In genomic region chr12:53334822-53335221, GRCh38 we compare ENCODE assay signal across 16 cellular contexts. TPM values are rescaled to one million over a fixed set of nuclear protein-coding genes. Genes with fewer than 3 reads are reported as not detected.
DNase-seq lines count a peak whose midpoint lies in the region; ATAC-seq, FAIRE-seq and TF ChIP-seq lines count a peak whose summit lies in the region.
"Had no signal": no experiment of that assay in that cellular context is flagged by ENCODE, and none has a peak within 500 bp of the region (broad histone marks: within the 10 kb centered on the region; RNA-seq: fewer than 3 reads in every experiment).

No MANE protein-coding gene starts in this region.

- H4K5ac ChIP-seq in mesendoderm (ENCODE audit: low read length): no peak overlapping the region

- in situ Hi-C loops in K562 (cut with MboI): no loop called here

- WGBS in K562 (ENCODE audit: insufficient coverage, low coverage, missing lambda C conversion rate): 65% methylated on average over 5 of the region's 8 CpGs
- no CpG with 5 or more reads among the region's 8 CpGs for WGBS in mesendoderm (ENCODE audit: extremely low coverage, insufficient coverage, low lambda C conversion rate)

- H2AFZ ChIP-seq in K562 (ENCODE audit: low read depth, low read length) (no peak overlapping the region), osteoblast (ENCODE audit: low read length) (no peak overlapping the region)

- DNase-seq in K562 (ENCODE audit: extremely low read depth in 1 of 4, low spot score in 3 of 4) (no peak), mesendoderm (no peak), osteoblast (ENCODE audit: insufficient read length, low spot score, missing footprints) (peak; percentile 29), NCI-H510A (lab: John Stamatoyannopoulos, UW) (no peak)
- no peak for DNase-seq in naive thymus-derived CD4-positive, alpha-beta T cell
- DNase-seq: C1 segment of cervical spinal cord; Calu3; CD4-positive, alpha-beta T cell; DMS 273 treated with DMSO at 0.1 percent for 48 hours; GOT3; H9 had no signal

- H3K36me3 ChIP-seq in K562 (ENCODE audit: control insufficient read depth, insufficient read depth, low read length) (no peaks in the 10 kb centered on the region), mesendoderm (ENCODE audit: control insufficient read depth, insufficient read depth, low read length) (no peaks in the 10 kb centered on the region), osteoblast (ENCODE audit: insufficient read depth, low read length) (no peaks in the 10 kb centered on the region)
- H3K36me3 ChIP-seq in naive thymus-derived CD4-positive, alpha-beta T cell (ENCODE audit: control insufficient read depth in 2 of 3, insufficient read depth in 3 of 3, low read length in 3 of 3): no peaks in the 10 kb centered on the region

- H2BK15ac ChIP-seq in mesendoderm (replicated peaks; ENCODE audit: low read depth): no peak overlapping the region

- H3K79me1 ChIP-seq in mesendoderm (ENCODE audit: low read length): no peaks in the 10 kb centered on the region

- no peaks in the 10 kb centered on the region for H3K27me3 ChIP-seq in K562 (ENCODE audit: control insufficient read depth in 2 of 2, insufficient read depth in 2 of 2, low read length in 2 of 2)
- H3K27me3 ChIP-seq in mesendoderm (ENCODE audit: insufficient read depth, low read length, poor library complexity): no peaks in the 10 kb centered on the region
- peaks cover 64% of the 10 kb centered on the region for H3K27me3 ChIP-seq in osteoblast (ENCODE audit: insufficient read depth, low read length)
- peaks cover 5 to 8% of the 10 kb centered on the region in 2 donors for H3K27me3 ChIP-seq in naive thymus-derived CD4-positive, alpha-beta T cell (ENCODE audit: control insufficient read depth in 2 of 2, insufficient read depth in 2 of 2, low read length in 2 of 2)

- H3K23ac ChIP-seq in mesendoderm (ENCODE audit: low read length): no peak overlapping the region

- no peaks in the 10 kb centered on the region for H3K9me1 ChIP-seq in K562 (ENCODE audit: control insufficient read depth, insufficient read depth, low read length)

- TF ChIP-seq EP300 in K562 (IDR thresholded peaks at IDR 0.05; ENCODE audit: low read length): no peak

- ATAC-seq in K562 (no peak), GM21825 (IDR thresholded peaks at IDR 0.05; ENCODE audit: unreplicated experiment) (no peak)
- no peak for ATAC-seq in naive thymus-derived CD4-positive, alpha-beta T cell

- no peak overlapping the region for H3K4ac ChIP-seq in mesendoderm (ENCODE audit: low read depth, low read length)

- H4K8ac ChIP-seq in mesendoderm (ENCODE audit: low read depth, low read length): no peak overlapping the region

- H4K20me1 ChIP-seq in K562 (replicated peaks; ENCODE audit: control insufficient read depth, insufficient read depth, low read length) (no peaks in the 10 kb centered on the region), osteoblast (ENCODE audit: insufficient read depth, low read length) (no peaks in the 10 kb centered on the region)

- FAIRE-seq in K562 (lab: Jason Lieb, UNC): no peak
- FAIRE-seq: A549 had no signal

- H3K36me3 Mint-ChIP-seq in naive thymus-derived CD4-positive, alpha-beta T cell: peaks cover 0 to 8% (median 0%) of the 10 kb centered on the region in 5 donors
- H3K36me3 Mint-ChIP-seq: IgD-negative memory B cell had no signal

- peaks cover 0 to 1% (median 0%) of the 10 kb centered on the region in 11 donors for H3K9me3 Mint-ChIP-seq in naive thymus-derived CD4-positive, alpha-beta T cell
- H3K9me3 Mint-ChIP-seq: CD4-positive, alpha-beta T cell; H9; IgD-negative memory B cell had no signal

- POLR2A ChIA-PET in K562 (lab: Yijun Ruan, JAX): interaction anchor here (0.6 to 2.0 kb wide), 6 partner anchors 9 to 176 kb away, joined by 3 to 12 read pairs (median 4); partner anchors contain the start of genes AAAS and TARBP2
- POLR2A ChIA-PET in naive thymus-derived CD4-positive, alpha-beta T cell (lab: Charles Lee): interaction anchor here (0.6 to 1.4 kb wide), 3 partner anchors 9 to 64 kb away, joined by 3 to 5 read pairs (median 4); no protein-coding TSS in a partner anchor

- peaks cover 5 to 18% (median 8%) of the 10 kb centered on the region in 7 donors for H3K4me1 Mint-ChIP-seq in naive thymus-derived CD4-positive, alpha-beta T cell

- H2BK120ac ChIP-seq in mesendoderm (ENCODE audit: low read depth, low read length): no peak overlapping the region

- CTCF ChIA-PET in K562 (lab: Yijun Ruan, JAX; ENCODE audit: low intra/inter-chr PET ratio): interaction anchor here (0.6 kb wide), 1 partner anchor 9 kb away, joined by 4 read pairs; no protein-coding TSS in a partner anchor
- CTCF ChIA-PET in naive thymus-derived CD4-positive, alpha-beta T cell (lab: Charles Lee): interaction anchor here (0.6 to 1.3 kb wide), 4 partner anchors 8 to 86 kb away, joined by 3 to 5 read pairs (median 3); no protein-coding TSS in a partner anchor

- no peak overlapping the region for H3K18ac ChIP-seq in mesendoderm (ENCODE audit: low read length)

- peak overlapping the region in 1 of 9 donors; percentile 31 for H3K27ac Mint-ChIP-seq in naive thymus-derived CD4-positive, alpha-beta T cell
- H3K27ac Mint-ChIP-seq: CD4-positive, alpha-beta T cell; H9 had no signal

- H2BK5ac ChIP-seq in mesendoderm (ENCODE audit: low read length): no peak overlapping the region

- H3K79me2 ChIP-seq in K562 (ENCODE audit: control insufficient read depth, insufficient read depth, low read length) (no peaks in the 10 kb centered on the region), mesendoderm (ENCODE audit: control insufficient read depth, insufficient read depth, low read length) (no peaks in the 10 kb centered on the region), osteoblast (ENCODE audit: insufficient read depth, low read length) (no peaks in the 10 kb centered on the region)

- H3K4me3 ChIP-seq in K562 (no peak overlapping the region), mesendoderm (ENCODE audit: low read length) (no peak overlapping the region), osteoblast (ENCODE audit: insufficient read depth, low read length) (no peak overlapping the region)
- H3K4me3 ChIP-seq in naive thymus-derived CD4-positive, alpha-beta T cell (ENCODE audit: low read length): no peak overlapping the region
- H3K4me3 ChIP-seq: A549 had no signal

- no peak overlapping the region for H2AK5ac ChIP-seq in mesendoderm (ENCODE audit: low read length)

- intact Hi-C loops in K562 (cut with micrococcal nuclease): no loop called here
- intact Hi-C loops in naive thymus-derived CD4-positive, alpha-beta T cell (cut with micrococcal nuclease): no loop called here

- H3K9ac ChIP-seq in K562 (ENCODE audit: insufficient read depth in 1 of 2, low read depth in 2 of 2, low read length in 2 of 2): peak overlapping the region in 1 of 2 experiments; percentile 48; a peak in 2 of 4 replicates
- no peak overlapping the region for H3K9ac ChIP-seq in mesendoderm (ENCODE audit: low read length)

- TF ChIP-seq CTCF in K562 (IDR thresholded peaks at IDR 0.05 in 2 of 3, conservative IDR thresholded peaks at IDR 0.05 in 1 of 3; ENCODE audit: insufficient read depth in 2 of 3, low read depth in 1 of 3, low read length in 3 of 3) (no peak), osteoblast (IDR thresholded peaks at IDR 0.05; ENCODE audit: extremely low read depth, low read depth, low read length) (no peak)

- BruUV-seq in K562 (replicated peaks; lab: Mats Ljungman, UMichigan): no TSS peak

- no peak overlapping the region for H3K27ac ChIP-seq in K562 (ENCODE audit: extremely low read depth, low read depth, low read length)
- no peak overlapping the region for H3K27ac ChIP-seq in mesendoderm (ENCODE audit: low read depth, low read length)
- no peak overlapping the region for H3K27ac ChIP-seq in osteoblast (ENCODE audit: low read depth, low read length)
- H3K27ac ChIP-seq in naive thymus-derived CD4-positive, alpha-beta T cell (ENCODE audit: low read depth, low read length): no peak overlapping the region
- H3K27ac ChIP-seq: A549 had no signal

- H3K9me3 ChIP-seq in K562 (replicated peaks; ENCODE audit: control insufficient read depth, insufficient read depth, low read depth, low read length) (no peaks in the 10 kb centered on the region), osteoblast (ENCODE audit: low read depth, low read length) (no peaks in the 10 kb centered on the region)
- H3K9me3 ChIP-seq in naive thymus-derived CD4-positive, alpha-beta T cell (ENCODE audit: control insufficient read depth in 2 of 3, low read length in 3 of 3): no peaks in the 10 kb centered on the region
- H3K9me3 ChIP-seq: A549 had no signal

- peaks cover 26 to 57% (median 40%) of the 10 kb centered on the region in 5 donors for H3K27me3 Mint-ChIP-seq in naive thymus-derived CD4-positive, alpha-beta T cell

- H3K56ac ChIP-seq in mesendoderm (ENCODE audit: low read length): peak overlapping the region; percentile 47

- H3K4me2 ChIP-seq in K562 (ENCODE audit: insufficient read depth, low read length): no peak overlapping the region
- H3K4me2 ChIP-seq in mesendoderm (ENCODE audit: low read length): no peak overlapping the region
- no peak overlapping the region for H3K4me2 ChIP-seq in osteoblast (ENCODE audit: insufficient read depth, low read length)
- H3K4me2 ChIP-seq: A549 had no signal

- TF ChIP-seq POLR2A in K562 (conservative IDR thresholded peaks at IDR 0.05): no peak

- H3K4me3 Mint-ChIP-seq in naive thymus-derived CD4-positive, alpha-beta T cell: no peak overlapping the region
- H3K4me3 Mint-ChIP-seq: CD4-positive, alpha-beta T cell; H9; IgD-negative memory B cell had no signal

- TF ChIP-seq RAD21 in K562 (CRISPR knock-in tag; conservative IDR thresholded peaks at IDR 0.05 in 1 of 2, IDR thresholded peaks at IDR 0.05 in 1 of 2): no peak

- H3K4me1 ChIP-seq in K562 (replicated peaks in 1 of 2; ENCODE audit: control insufficient read depth in 2 of 2, insufficient read depth in 2 of 2, low read length in 2 of 2) (peaks cover 17 to 31% of the 10 kb centered on the region in 2 experiments), mesendoderm (ENCODE audit: control insufficient read depth, low read depth, low read length) (peaks cover 13% of the 10 kb centered on the region), osteoblast (ENCODE audit: insufficient read depth, low read length) (no peaks in the 10 kb centered on the region)
- H3K4me1 ChIP-seq in naive thymus-derived CD4-positive, alpha-beta T cell (ENCODE audit: control insufficient read depth in 2 of 2, insufficient read depth in 2 of 2, low read length in 2 of 2): no peaks in the 10 kb centered on the region
- H3K4me1 ChIP-seq: A549 had no signal

RNA-seq across cellular contexts. Expression of gene SP7, which starts 1.3 kb away (rescaled TPM):
- not detected in 2 replicates for total RNA-seq in K562 (2011; cell fraction: chromatin; rRNA removed; ENCODE audit: low replicate concordance)
- total RNA-seq in K562 (2011; cell fraction: nucleolus; rRNA removed): not detected in 2 replicates
- not detected in 2 replicates for total RNA-seq in K562 (2011; cell fraction: nucleoplasm; rRNA removed)
- total RNA-seq in K562 (2014; rRNA removed) (not detected in 2 replicates), K562 (2014; rRNA removed; fragmentation: Illumina TruSeq; extraction: Trizol) (not detected in 2 replicates), K562 (2015; rRNA removed; fragmentation: Illumina TruSeq; extraction: Trizol) (not detected in 2 replicates), K562 (2021) (not detected in 2 replicates), osteoblast (not detected in 2 replicates)
- polyA plus RNA-seq in K562 (2011; rRNA removed) (0.03 and 0.04 TPM in 2 replicates), K562 (2014; fragmentation: Illumina TruSeq; extraction: Trizol) (not detected in 2 replicates), K562 (2014; fragmentation: Nextera tagmentation; extraction: Ambion mirVana) (not detected), K562 (2014; rRNA removed) (not detected in 2 replicates)
- 0.04 TPM in 1 of 2 replicates, not detected in the other for polyA plus RNA-seq in K562 (2011; cell fraction: cytosol; rRNA removed)
- 0.04 TPM in 1 of 2 replicates, not detected in the other for polyA plus RNA-seq in K562 (2011; cell fraction: nucleus; rRNA removed)
- polyA plus RNA-seq in K562 (2012): 0.04 and 0.07 TPM in 2 replicates
- polyA minus RNA-seq in K562 (2011; rRNA and poly(A)+ RNA removed): not detected in 2 replicates
- polyA minus RNA-seq in K562 (2011; cell fraction: cytosol; rRNA and poly(A)+ RNA removed): not detected in 2 replicates
- polyA minus RNA-seq in K562 (2011; cell fraction: nucleus; rRNA and poly(A)+ RNA removed): not detected in 2 replicates
- 0.10 TPM for polyA plus RNA-seq in mesendoderm (2013, experiment 1 of 2)
- polyA plus RNA-seq in mesendoderm (2013, experiment 2 of 2): 0.04 TPM
- total RNA-seq in naive thymus-derived CD4-positive, alpha-beta T cell: not detected
- polyA plus RNA-seq in naive thymus-derived CD4-positive, alpha-beta T cell: under 1 TPM; 0.13 to 0.18 TPM
- total RNA-seq: Calu3, Daoy, H9, HT-29 had no signal
- polyA plus RNA-seq: IgD-negative memory B cell had no signal

RNA-seq across cellular contexts. Expression of gene AAAS, which starts 13.4 kb away (rescaled TPM):
- 123 and 253 TPM in 2 replicates for total RNA-seq in K562 (2011; cell fraction: chromatin; rRNA removed; ENCODE audit: low replicate concordance)
- 149 and 151 TPM in 2 replicates for total RNA-seq in K562 (2011; cell fraction: nucleolus; rRNA removed)
- 129 and 138 TPM in 2 replicates for total RNA-seq in K562 (2011; cell fraction: nucleoplasm; rRNA removed)
- 81.8 and 106 TPM in 2 replicates for total RNA-seq in K562 (2014; rRNA removed)
- 45.1 and 51.9 TPM in 2 replicates for total RNA-seq in K562 (2014; rRNA removed; fragmentation: Illumina TruSeq; extraction: Trizol)
- 79.8 and 81.1 TPM in 2 replicates for total RNA-seq in K562 (2015; rRNA removed; fragmentation: Illumina TruSeq; extraction: Trizol)
- 103 and 106 TPM in 2 replicates for total RNA-seq in K562 (2021)
- 80.5 and 110 TPM in 2 replicates for polyA plus RNA-seq in K562 (2011; rRNA removed)
- 148 and 158 TPM in 2 replicates for polyA plus RNA-seq in K562 (2011; cell fraction: cytosol; rRNA removed)
- 427 and 439 TPM in 2 replicates for polyA plus RNA-seq in K562 (2011; cell fraction: nucleus; rRNA removed)
- polyA plus RNA-seq in K562 (2012): 85.9 and 108 TPM in 2 replicates
- 99.6 and 119 TPM in 2 replicates for polyA plus RNA-seq in K562 (2014; fragmentation: Illumina TruSeq; extraction: Trizol)
- polyA plus RNA-seq in K562 (2014; fragmentation: Nextera tagmentation; extraction: Ambion mirVana): 100 to 1,000 TPM; 124 to 157 TPM
- polyA plus RNA-seq in K562 (2014; rRNA removed): 95.9 and 103 TPM in 2 replicates
- 91.3 and 115 TPM in 2 replicates for polyA minus RNA-seq in K562 (2011; rRNA and poly(A)+ RNA removed)
- polyA minus RNA-seq in K562 (2011; cell fraction: cytosol; rRNA and poly(A)+ RNA removed): 75.9 and 85.9 TPM in 2 replicates
- 62.5 and 105 TPM in 2 replicates for polyA minus RNA-seq in K562 (2011; cell fraction: nucleus; rRNA and poly(A)+ RNA removed)
- 45.2 TPM for polyA plus RNA-seq in mesendoderm (2013, experiment 1 of 2)
- polyA plus RNA-seq in mesendoderm (2013, experiment 2 of 2): 44.8 TPM
- total RNA-seq in osteoblast: 37.4 and 39.8 TPM in 2 replicates
- total RNA-seq in naive thymus-derived CD4-positive, alpha-beta T cell: 10 to 100 TPM; 35.4 to 73.5 (median 69.0) TPM
- polyA plus RNA-seq in naive thymus-derived CD4-positive, alpha-beta T cell: 10 to 100 TPM; 45.9 to 58.2 TPM

RNA-seq across cellular contexts. Expression of gene MYG1, which starts 35.3 kb away (rescaled TPM):
- total RNA-seq in K562 (2011; cell fraction: chromatin; rRNA removed; ENCODE audit: low replicate concordance): 23.2 and 63.0 TPM in 2 replicates
- total RNA-seq in K562 (2011; cell fraction: nucleolus; rRNA removed): 28.3 and 35.0 TPM in 2 replicates
- 24.2 and 34.6 TPM in 2 replicates for total RNA-seq in K562 (2011; cell fraction: nucleoplasm; rRNA removed)
- total RNA-seq in K562 (2014; rRNA removed) (1.8 and 2.9 TPM in 2 replicates), K562 (2014; rRNA removed; fragmentation: Illumina TruSeq; extraction: Trizol) (0.86 and 1.1 TPM in 2 replicates), K562 (2015; rRNA removed; fragmentation: Illumina TruSeq; extraction: Trizol) (3.0 and 3.3 TPM in 2 replicates), K562 (2021) (3.9 and 4.6 TPM in 2 replicates), osteoblast (32.9 and 34.2 TPM in 2 replicates)
- polyA plus RNA-seq in K562 (2011; rRNA removed) (3.0 and 7.2 TPM in 2 replicates), K562 (2014; fragmentation: Illumina TruSeq; extraction: Trizol) (1.7 and 2.1 TPM in 2 replicates), K562 (2014; fragmentation: Nextera tagmentation; extraction: Ambion mirVana) (1 to 10 TPM in 1 of 2 experiments, under 1 TPM in 1; 0.45 to 1.3 TPM), K562 (2014; rRNA removed) (4.9 and 5.6 TPM in 2 replicates)
- 2.8 and 4.9 TPM in 2 replicates for polyA plus RNA-seq in K562 (2011; cell fraction: cytosol; rRNA removed)
- 39.1 and 39.9 TPM in 2 replicates for polyA plus RNA-seq in K562 (2011; cell fraction: nucleus; rRNA removed)
- polyA plus RNA-seq in K562 (2012): 2.3 and 8.9 TPM in 2 replicates
- polyA minus RNA-seq in K562 (2011; rRNA and poly(A)+ RNA removed): 3.0 and 4.4 TPM in 2 replicates
- 2.0 and 4.0 TPM in 2 replicates for polyA minus RNA-seq in K562 (2011; cell fraction: cytosol; rRNA and poly(A)+ RNA removed)
- 8.6 and 11.4 TPM in 2 replicates for polyA minus RNA-seq in K562 (2011; cell fraction: nucleus; rRNA and poly(A)+ RNA removed)
- 90.2 TPM for polyA plus RNA-seq in mesendoderm (2013, experiment 1 of 2)
- polyA plus RNA-seq in mesendoderm (2013, experiment 2 of 2): 93.0 TPM
- total RNA-seq in naive thymus-derived CD4-positive, alpha-beta T cell: 10 to 100 TPM; 38.9 to 55.9 (median 49.2) TPM
- 10 to 100 TPM; 69.6 to 75.1 TPM for polyA plus RNA-seq in naive thymus-derived CD4-positive, alpha-beta T cell

RNA-seq across cellular contexts. Expression of gene PFDN5, which starts 39.5 kb away (rescaled TPM):
- 274 and 406 TPM in 2 replicates for total RNA-seq in K562 (2011; cell fraction: chromatin; rRNA removed; ENCODE audit: low replicate concordance)
- total RNA-seq in K562 (2011; cell fraction: nucleolus; rRNA removed): 346 and 363 TPM in 2 replicates
- total RNA-seq in K562 (2011; cell fraction: nucleoplasm; rRNA removed): 389 and 520 TPM in 2 replicates
- total RNA-seq in K562 (2014; rRNA removed) (395 and 475 TPM in 2 replicates), K562 (2014; rRNA removed; fragmentation: Illumina TruSeq; extraction: Trizol) (742 and 748 TPM in 2 replicates), K562 (2015; rRNA removed; fragmentation: Illumina TruSeq; extraction: Trizol) (576 and 603 TPM in 2 replicates), K562 (2021) (361 and 366 TPM in 2 replicates), osteoblast (323 and 324 TPM in 2 replicates)
- polyA plus RNA-seq in K562 (2011; rRNA removed) (988 and 1,156 TPM in 2 replicates), K562 (2014; fragmentation: Illumina TruSeq; extraction: Trizol) (540 and 563 TPM in 2 replicates), K562 (2014; fragmentation: Nextera tagmentation; extraction: Ambion mirVana) (1,000 to 10,000 TPM; 1,505 to 1,636 TPM), K562 (2014; rRNA removed) (707 and 867 TPM in 2 replicates)
- polyA plus RNA-seq in K562 (2011; cell fraction: cytosol; rRNA removed): 581 and 1,108 TPM in 2 replicates
- 677 and 1,297 TPM in 2 replicates for polyA plus RNA-seq in K562 (2011; cell fraction: nucleus; rRNA removed)
- polyA plus RNA-seq in K562 (2012): 482 and 595 TPM in 2 replicates
- polyA minus RNA-seq in K562 (2011; rRNA and poly(A)+ RNA removed): 355 and 476 TPM in 2 replicates
- 76.3 and 107 TPM in 2 replicates for polyA minus RNA-seq in K562 (2011; cell fraction: cytosol; rRNA and poly(A)+ RNA removed)
- 102 and 229 TPM in 2 replicates for polyA minus RNA-seq in K562 (2011; cell fraction: nucleus; rRNA and poly(A)+ RNA removed)
- 277 TPM for polyA plus RNA-seq in mesendoderm (2013, experiment 1 of 2)
- 277 TPM for polyA plus RNA-seq in mesendoderm (2013, experiment 2 of 2)
- 100 to 1,000 TPM; 323 to 785 (median 692) TPM for total RNA-seq in naive thymus-derived CD4-positive, alpha-beta T cell
- 1,000 to 10,000 TPM; 1,766 to 1,956 TPM for polyA plus RNA-seq in naive thymus-derived CD4-positive, alpha-beta T cell

RNA-seq across cellular contexts. Expression of gene SP1, which starts 45.2 kb away (rescaled TPM):
- 65.4 and 90.5 TPM in 2 replicates for total RNA-seq in K562 (2011; cell fraction: chromatin; rRNA removed; ENCODE audit: low replicate concordance)
- 29.7 and 34.7 TPM in 2 replicates for total RNA-seq in K562 (2011; cell fraction: nucleolus; rRNA removed)
- total RNA-seq in K562 (2011; cell fraction: nucleoplasm; rRNA removed): 46.8 and 54.4 TPM in 2 replicates
- total RNA-seq in K562 (2014; rRNA removed) (31.5 and 32.2 TPM in 2 replicates), K562 (2014; rRNA removed; fragmentation: Illumina TruSeq; extraction: Trizol) (44.0 and 47.9 TPM in 2 replicates), K562 (2015; rRNA removed; fragmentation: Illumina TruSeq; extraction: Trizol) (48.9 and 51.7 TPM in 2 replicates), K562 (2021) (62.2 and 65.5 TPM in 2 replicates), osteoblast (50.3 and 56.0 TPM in 2 replicates)
- polyA plus RNA-seq in K562 (2011; rRNA removed) (41.6 and 64.9 TPM in 2 replicates), K562 (2014; fragmentation: Illumina TruSeq; extraction: Trizol) (38.7 and 47.4 TPM in 2 replicates), K562 (2014; fragmentation: Nextera tagmentation; extraction: Ambion mirVana) (10 to 100 TPM in 1 of 2 experiments, 1 to 10 TPM in 1; 8.0 to 12.3 TPM), K562 (2014; rRNA removed) (25.5 and 28.2 TPM in 2 replicates)
- polyA plus RNA-seq in K562 (2011; cell fraction: cytosol; rRNA removed): 55.5 and 56.9 TPM in 2 replicates
- polyA plus RNA-seq in K562 (2011; cell fraction: nucleus; rRNA removed): 49.9 and 53.7 TPM in 2 replicates
- polyA plus RNA-seq in K562 (2012): 23.7 and 26.5 TPM in 2 replicates
- 140 and 156 TPM in 2 replicates for polyA minus RNA-seq in K562 (2011; rRNA and poly(A)+ RNA removed)
- polyA minus RNA-seq in K562 (2011; cell fraction: cytosol; rRNA and poly(A)+ RNA removed): 64.3 and 64.4 TPM in 2 replicates
- polyA minus RNA-seq in K562 (2011; cell fraction: nucleus; rRNA and poly(A)+ RNA removed): 19.3 and 32.3 TPM in 2 replicates
- polyA plus RNA-seq in mesendoderm (2013, experiment 1 of 2): 34.1 TPM
- polyA plus RNA-seq in mesendoderm (2013, experiment 2 of 2): 34.4 TPM
- total RNA-seq in naive thymus-derived CD4-positive, alpha-beta T cell: 100 to 1,000 TPM in 2 of 5 experiments, 10 to 100 TPM in 3; 62.7 to 103 (median 79.6) TPM
- 10 to 100 TPM; 10.2 to 13.6 TPM for polyA plus RNA-seq in naive thymus-derived CD4-positive, alpha-beta T cell
